ENCODE assay signal across 15 cellular contexts in the genomic region with DNA sequence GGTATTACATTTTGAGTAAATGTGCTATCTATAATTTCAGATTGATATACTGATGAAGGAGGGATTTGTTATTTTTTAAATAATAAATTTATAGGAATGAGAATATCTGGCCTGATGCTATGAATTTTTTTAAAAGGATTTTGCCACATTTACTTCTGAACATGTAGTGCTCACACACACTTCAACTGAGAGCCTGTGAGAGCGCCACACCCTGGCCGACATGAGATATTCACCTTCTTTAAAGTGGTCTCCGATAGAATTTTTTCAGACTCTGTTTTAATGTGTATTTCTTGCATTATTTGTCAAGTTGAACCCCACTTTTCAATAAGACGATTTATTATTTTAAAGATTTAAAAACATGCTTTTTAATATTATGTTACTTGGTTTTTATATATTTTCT.
A peak's percentile ranks its signal among the peaks of the same experiment; 100 is the strongest.
DNase-seq lines count a peak whose midpoint lies in the region; ATAC-seq and TF ChIP-seq lines count a peak whose summit lies in the region.
"Had no signal": no experiment of that assay in that cellular context is flagged by ENCODE, and none has a peak within 500 bp of the region (broad histone marks: within the 10 kb centered on the region; RNA-seq: fewer than 3 reads in every experiment).

No MANE protein-coding gene starts in this region.

- POLR2A ChIA-PET in A673 (lab: Charles Lee; ENCODE audit: low non-redundant PET) = no interaction called here

- H3K27me3 ChIP-seq in A673 (replicated peaks; ENCODE audit: insufficient read depth, low read depth, low read length, poor library complexity) = no peaks in the 10 kb centered on the region
- H3K27me3 ChIP-seq: tibial artery had no signal

- no peak for ATAC-seq in HG02870 (IDR thresholded peaks at IDR 0.05; ENCODE audit: unreplicated experiment)

- CTCF ChIA-PET in A673 (lab: Charles Lee) = no interaction called here

- H3K4me3 ChIP-seq in A673 (ENCODE audit: low read depth, low read length, poor library complexity, severe bottlenecking) (no peak overlapping the region), GM12864 (ENCODE audit: low read depth, low read length) (no peak overlapping the region), fibroblast of mammary gland (ENCODE audit: control insufficient read depth, low read depth, low read length) (no peak overlapping the region)
- H3K4me3 ChIP-seq: tibial artery had no signal

- DNase-seq in A673 (ENCODE audit: low spot score) (peak; percentile 61), GM12864 (ENCODE audit: low read depth) (no peak), NCI-H748 treated with DMSO at 0.1 percent for 48 hours (lab: John Stamatoyannopoulos, UW) (peak; percentile 1), fibroblast of mammary gland (ENCODE audit: low read depth) (peak; percentile 1), mucosa of gallbladder (ENCODE audit: low spot score) (no peak), epidermal melanocyte (ENCODE audit: insufficient read length, low spot score) (no peak), NCI-H2029 treated with DMSO at 0.1 percent for 48 hours (lab: John Stamatoyannopoulos, UW) (no peak)
- DNase-seq: activated effector memory CD4-positive, alpha-beta T cell treated with anti-CD3 and anti-CD28 coated beads, Interleukin-2, amount 50 U/mL, for 16 hours; COR-L47; cortex of kidney; hippocampal formation; NCI-H446; stimulated activated CD4-positive, alpha-beta T cell treated with anti-CD3 and anti-CD28 coated beads, Interleukin-1b, Interleukin-23, amount 100 ng/mL, for 48 hours; tibial artery had no signal

- no peaks in the 10 kb centered on the region for H3K36me3 ChIP-seq in A673 (ENCODE audit: insufficient read depth, low read length, poor library complexity, severe bottlenecking)
- H3K36me3 ChIP-seq: tibial artery had no signal

- no peaks in the 10 kb centered on the region for H3K9me3 ChIP-seq in A673 (ENCODE audit: low read depth, low read length, poor library complexity, severe bottlenecking)
- H3K9me3 ChIP-seq: tibial artery had no signal

- BruUV-seq in A673 (replicated peaks; lab: Mats Ljungman, UMichigan) = no TSS peak

- intact Hi-C loops in A673 (cut with micrococcal nuclease; ENCODE audit: unreplicated experiment) = no loop called here

- TF ChIP-seq CTCF in A673 (conservative IDR thresholded peaks at IDR 0.05; ENCODE audit: low read depth, low read length) = peak; percentile 77
- TF ChIP-seq CTCF in GM12864 (IDR thresholded peaks at IDR 0.05; ENCODE audit: low read depth, low read length, missing control alignments) = peak; percentile 10
- peak; percentile 14 for TF ChIP-seq CTCF in fibroblast of mammary gland (conservative IDR thresholded peaks at IDR 0.05; ENCODE audit: control insufficient read depth, insufficient read depth, low read depth, low read length)

- no peaks in the 10 kb centered on the region for H3K4me1 ChIP-seq in A673 (ENCODE audit: insufficient read depth, low read length, poor library complexity, severe bottlenecking)
- H3K4me1 ChIP-seq: tibial artery had no signal

- no peak overlapping the region for H3K27ac ChIP-seq in A673 (ENCODE audit: low read depth, low read length, poor library complexity, severe bottlenecking)
- H3K27ac ChIP-seq: tibial artery had no signal

Comparison
In these comparisons a context has a peak if more than half of its experiments do, and no peak if none do; other contexts are left out.
1. DNase-seq: peak in A673 (single experiment), NCI-H748 treated with DMSO at 0.1 percent for 48 hours (single experiment) and fibroblast of mammary gland (single experiment); none in GM12864 (single experiment), mucosa of gallbladder (single experiment), epidermal melanocyte (single experiment) and NCI-H2029 treated with DMSO at 0.1 percent for 48 hours (single experiment).
2. CTCF ChIP-seq: peak in every context shown above with its lines; median percentile 77 in A673; 14 in fibroblast of mammary gland; 10 in GM12864.